9 cellular contexts compared by ENCODE assay signal in genomic region chr9:97293207-97293721, GRCh38. TPM values are rescaled to one million over a fixed set of nuclear protein-coding genes. Genes with fewer than 3 reads are reported as not detected.
DNase-seq lines count a peak whose midpoint lies in the region; ATAC-seq and TF ChIP-seq lines count a peak whose summit lies in the region.
"Had no signal": no experiment of that assay in that cellular context is flagged by ENCODE, and none has a peak within 500 bp of the region (broad histone marks: within the 10 kb centered on the region; RNA-seq: fewer than 3 reads in every experiment).

No MANE protein-coding gene starts in this region.

- H3K4me3 Mint-ChIP-seq in neural progenitor cell = no peak overlapping the region
- H3K4me3 Mint-ChIP-seq in naive thymus-derived CD8-positive, alpha-beta T cell = no peak overlapping the region

- H3K4me1 Mint-ChIP-seq in neural progenitor cell = peaks cover 5% of the 10 kb centered on the region
- no peaks in the 10 kb centered on the region for H3K4me1 Mint-ChIP-seq in naive thymus-derived CD8-positive, alpha-beta T cell

- H4K20me1 ChIP-seq in neural progenitor cell (ENCODE audit: low read depth) = no peaks in the 10 kb centered on the region

- ATAC-seq in esophagus mucosa (peak; percentile 44), GM18867 (IDR thresholded peaks at IDR 0.05; ENCODE audit: unreplicated experiment) (no peak), GM21515 (IDR thresholded peaks at IDR 0.05; ENCODE audit: unreplicated experiment) (no peak)
- ATAC-seq in naive thymus-derived CD8-positive, alpha-beta T cell = no peak

- TF ChIP-seq CTCF in neural progenitor cell (IDR thresholded peaks at IDR 0.05) = no peak

- H3K9ac ChIP-seq in neural progenitor cell = no peak overlapping the region

- peak; percentile 52 for DNase-seq in ELR (ENCODE audit: low read depth)
- peak; percentile 62 for DNase-seq in NCI-H748 treated with DMSO at 0.1 percent for 48 hours (lab: John Stamatoyannopoulos, UW)
- DNase-seq in neural progenitor cell (ENCODE audit: low spot score) = no peak
- DNase-seq in naive thymus-derived CD8-positive, alpha-beta T cell = no peak
- DNase-seq in KG1 (lab: John Stamatoyannopoulos, UW) = no peak
- DNase-seq: activated CD4-positive, CD25-positive, alpha-beta regulatory T cell treated with anti-CD3 and anti-CD28 coated beads, Interleukin-2, amount 50 U/mL, for 72 hours had no signal

- peaks cover 6% of the 10 kb centered on the region for H3K27me3 Mint-ChIP-seq in neural progenitor cell (ENCODE audit: insufficient read depth, low read depth)
- H3K27me3 Mint-ChIP-seq in naive thymus-derived CD8-positive, alpha-beta T cell = no peaks in the 10 kb centered on the region

- H3K9me3 ChIP-seq in neural progenitor cell (ENCODE audit: low read depth) = no peaks in the 10 kb centered on the region

- H3K27me3 ChIP-seq in neural progenitor cell = no peaks in the 10 kb centered on the region

- H3K27ac ChIP-seq in neural progenitor cell = no peak overlapping the region

- H3K27ac Mint-ChIP-seq in neural progenitor cell = peak overlapping the region; percentile 31
- no peak overlapping the region for H3K27ac Mint-ChIP-seq in naive thymus-derived CD8-positive, alpha-beta T cell

- H3K4me2 ChIP-seq in neural progenitor cell = no peak overlapping the region

- no peak overlapping the region for H3K4me3 ChIP-seq in neural progenitor cell

- H3K9me3 Mint-ChIP-seq in neural progenitor cell = peaks cover 12% of the 10 kb centered on the region
- peaks cover 2 to 22% (median 13%) of the 10 kb centered on the region in 9 donors for H3K9me3 Mint-ChIP-seq in naive thymus-derived CD8-positive, alpha-beta T cell

- no peaks in the 10 kb centered on the region for H3K79me2 ChIP-seq in neural progenitor cell (ENCODE audit: low read depth)

- no peaks in the 10 kb centered on the region for H3F3A ChIP-seq in neural progenitor cell (ENCODE audit: low read depth)

- H3K4me1 ChIP-seq in neural progenitor cell = no peaks in the 10 kb centered on the region

- POLR2A ChIA-PET in naive thymus-derived CD8-positive, alpha-beta T cell (lab: Charles Lee) = no interaction called here

- H3K36me3 Mint-ChIP-seq in neural progenitor cell = peaks cover 14% of the 10 kb centered on the region
- H3K36me3 Mint-ChIP-seq in naive thymus-derived CD8-positive, alpha-beta T cell = peaks cover 42 to 68% (median 68%) of the 10 kb centered on the region in 3 donors

- H2AFZ ChIP-seq in neural progenitor cell (replicated peaks) = no peak overlapping the region

- no peaks in the 10 kb centered on the region for H3K36me3 ChIP-seq in neural progenitor cell

RNA-seq across cellular contexts. Expression of gene CCDC180, which starts 14.2 kb away (rescaled TPM):
- 0.72 TPM for total RNA-seq in esophagus mucosa
- total RNA-seq in neural progenitor cell (ENCODE audit: low replicate concordance) = 2.9 and 6.3 TPM in 2 replicates
- total RNA-seq in naive thymus-derived CD8-positive, alpha-beta T cell = 10 to 100 TPM; 12.5 to 17.8 TPM
- polyA plus RNA-seq in naive thymus-derived CD8-positive, alpha-beta T cell = under 1 TPM in 2 of 3 donors, not detected in 1; 0.10 to 0.36 TPM

Comparison
In these comparisons a context has a peak if more than half of its experiments do, and no peak if none do; other contexts are left out.
1. DNase-seq: peak in ELR (single experiment) and NCI-H748 treated with DMSO at 0.1 percent for 48 hours (single experiment); none in neural progenitor cell (single experiment), naive thymus-derived CD8-positive, alpha-beta T cell (0 of 10) and KG1 (single experiment).